Comparison of ENCODE assay signal across 8 cellular contexts in genomic region chr4:76689079-76689817, GRCh38.
DNase-seq lines count a peak whose midpoint lies in the region; ATAC-seq and TF ChIP-seq lines count a peak whose summit lies in the region.

No MANE protein-coding gene starts in this region.

- WGBS in thyroid gland, 2 donors, result 0 to 2% methylated on average over 27 to 36 of the region's 88 CpGs

- H3K27me3 ChIP-seq in mucosa of stomach (ENCODE audit: control insufficient read depth, insufficient read depth, low read length) (no peaks in the 10 kb centered on the region), thyroid gland (no peaks in the 10 kb centered on the region)

- H3K27ac ChIP-seq in VCaP, result peak overlapping the region; percentile 95
- no peak overlapping the region for H3K27ac ChIP-seq in thyroid gland

- peak overlapping the region; percentile 76 for H3K27ac Mint-ChIP-seq in endothelial cell (ENCODE audit: unreplicated experiment)

- in situ Hi-C loops in GM13977 (cut with MboI; ENCODE audit: low pct_unique_long_range_greater_than_20kb, low sequenced_read_pairs, unreplicated experiment), result no loop called here

- peak; percentile 2 for DNase-seq in A172 (ENCODE audit: low spot score)
- DNase-seq in GM13977 (ENCODE audit: low spot score), result peak; percentile 67
- peak; percentile 58 for DNase-seq in endothelial cell (ENCODE audit: low spot score)
- peak; percentile 53 to 56 for DNase-seq in thyroid gland
- DNase-seq in HPDE6-E6E7 (ENCODE audit: extremely low spot score), result no peak

- H3K9me3 Mint-ChIP-seq in endothelial cell (ENCODE audit: unreplicated experiment), result no peaks in the 10 kb centered on the region

- H3K9me3 ChIP-seq in mucosa of stomach (ENCODE audit: control insufficient read depth, low read length), result no peaks in the 10 kb centered on the region
- H3K9me3 ChIP-seq in thyroid gland, result no peaks in the 10 kb centered on the region

- intact Hi-C loops in thyroid gland (cut with DNase I), result no loop called here

- H3K4me1 ChIP-seq in mucosa of stomach (ENCODE audit: control insufficient read depth, insufficient read depth, low read length) (peaks cover 43% of the 10 kb centered on the region), thyroid gland (peaks cover 0 to 9% of the 10 kb centered on the region in 2 donors)

- peaks cover 10% of the 10 kb centered on the region for H3K27me3 Mint-ChIP-seq in endothelial cell (ENCODE audit: unreplicated experiment)

- peaks cover 29% of the 10 kb centered on the region for H3K4me1 Mint-ChIP-seq in endothelial cell (ENCODE audit: unreplicated experiment)

- H3K4me3 ChIP-seq in mucosa of stomach (ENCODE audit: low read length) (peak overlapping the region; percentile 79), thyroid gland (replicated peaks in 1 of 3) (peak overlapping the region in 2 of 3 donors; percentile 26)

- TF ChIP-seq CTCF in GM13977 (IDR thresholded peaks at IDR 0.05; ENCODE audit: extremely low read depth, insufficient read depth, missing control alignments) (peak; percentile 6), VCaP (conservative IDR thresholded peaks at IDR 0.05) (peak; percentile 30; the same call in 1 of the 2 replicates), endothelial cell (IDR thresholded peaks at IDR 0.05; ENCODE audit: unreplicated experiment) (no peak), thyroid gland (IDR thresholded peaks at IDR 0.05) (no peak)

- H3K9ac ChIP-seq in mucosa of stomach (ENCODE audit: low read length), result peak overlapping the region; percentile 96

- peaks cover 4% of the 10 kb centered on the region for H3K36me3 Mint-ChIP-seq in endothelial cell (ENCODE audit: low read depth, unreplicated experiment)

- H3K4me3 Mint-ChIP-seq in endothelial cell (ENCODE audit: unreplicated experiment), result peak overlapping the region; percentile 91

- ATAC-seq in HG03432 (IDR thresholded peaks at IDR 0.05; ENCODE audit: unreplicated experiment), result peak; percentile 55

- TF ChIP-seq POLR2A in thyroid gland (IDR thresholded peaks at IDR 0.05), result peak in 1 of 2 donors; percentile 19

- no peaks in the 10 kb centered on the region for H3K36me3 ChIP-seq in mucosa of stomach (ENCODE audit: control insufficient read depth, insufficient read depth, low read length)
- no peaks in the 10 kb centered on the region for H3K36me3 ChIP-seq in thyroid gland

Comparison
In these comparisons a context has a peak if more than half of its experiments do, and no peak if none do; other contexts are left out.
1. CTCF ChIP-seq: peak in GM13977 (single experiment) and VCaP (single experiment); none in endothelial cell (single experiment) and thyroid gland (0 of 6).